21 cellular contexts compared by ENCODE assay signal in the genomic region with DNA sequence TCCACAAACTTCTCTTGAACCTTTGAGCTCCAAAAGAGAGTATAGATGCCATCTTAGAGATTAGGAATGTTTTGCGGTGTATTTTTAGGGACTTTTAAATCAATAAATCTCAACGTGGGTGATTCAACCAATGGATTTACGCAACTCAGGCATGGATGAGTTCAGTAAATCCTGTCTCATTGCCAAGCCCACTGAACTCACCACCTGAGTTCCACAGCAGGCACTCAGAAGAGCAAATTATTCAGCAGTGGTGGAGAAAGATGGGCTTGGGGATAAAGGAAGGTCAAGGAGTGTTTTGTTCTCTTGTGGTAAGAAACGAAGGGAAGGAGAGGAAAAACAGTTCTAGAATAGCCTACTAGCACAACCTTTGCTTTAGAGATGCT.
"Had no signal": no experiment of that assay in that cellular context is flagged by ENCODE, and none has a peak within 500 bp of the region (broad histone marks: within the 10 kb centered on the region; RNA-seq: fewer than 3 reads in every experiment).

No MANE protein-coding gene starts in this region.

- ATAC-seq: activated CD8-positive, alpha-beta memory T cell treated with anti-CD3 and anti-CD28 coated beads, Interleukin-2, amount 10 ng/mL, durations not matched to agents 7 days and 5 days; activated T-helper 17 cell treated with anti-CD3 and anti-CD28 coated beads, Interleukin-2, amount 50 U/mL, for 72 hours; gastrocnemius medialis; heart left ventricle; left lung had no signal

- H3K4me3 ChIP-seq: gastrocnemius medialis, heart left ventricle, left lung, neural progenitor cell, sigmoid colon, thyroid gland had no signal

- DNase-seq: activated CD4-positive, alpha-beta memory T cell treated with anti-CD3 and anti-CD28 coated beads, Interleukin-2, amount 10 ng/mL, durations not matched to agents 7 days and 5 days; activated CD4-positive, alpha-beta T cell treated with anti-CD3 and anti-CD28 coated beads for 48 hours; activated CD4-positive, CD25-positive, alpha-beta regulatory T cell; activated CD8-positive, alpha-beta memory T cell treated with anti-CD3 and anti-CD28 coated beads, Interleukin-2, amount 10 ng/mL, durations not matched to agents 7 days and 5 days; activated naive CD4-positive, alpha-beta T cell; activated naive CD8-positive, alpha-beta T cell treated with anti-CD3 and anti-CD28 coated beads for 36 hours; amygdala; cortex of kidney; effector CD4-positive, alpha-beta T cell; gastrocnemius medialis; heart left ventricle; left lung; naive B cell; sigmoid colon; stimulated activated CD8-positive, alpha-beta memory T cell treated with anti-CD3 and anti-CD28 coated beads, Interleukin-4, amount 100 ng/mL, for 48 hours; stimulated activated naive CD4-positive, alpha-beta T cell; T-helper 1 cell; T-helper 9 cell; thyroid gland had no signal
